Comparison of ENCODE assay signal across 8 cellular contexts in genomic region chr3:194985031-194985578, GRCh38.
DNase-seq lines count a peak whose midpoint lies in the region; ATAC-seq and TF ChIP-seq lines count a peak whose summit lies in the region.

No MANE protein-coding gene starts in this region.

- CTCF ChIA-PET in CD8-positive, alpha-beta memory T cell (lab: Charles Lee): no interaction called here

- H3K4me3 ChIP-seq in psoas muscle: peak overlapping the region; percentile 54
- no peak overlapping the region for H3K4me3 ChIP-seq in CD8-positive, alpha-beta memory T cell (ENCODE audit: low read length)

- POLR2A ChIA-PET in CD8-positive, alpha-beta memory T cell (lab: Charles Lee): no interaction called here

- no peaks in the 10 kb centered on the region for H3K36me3 Mint-ChIP-seq in CD8-positive, alpha-beta memory T cell
- H3K36me3 Mint-ChIP-seq in activated naive CD8-positive, alpha-beta T cell treated with anti-CD3 and anti-CD28 coated beads, Interleukin-2, amount 50 U/mL, for 24 hours (ENCODE audit: low read depth): no peaks in the 10 kb centered on the region

- peaks cover 0 to 2% (median 0%) of the 10 kb centered on the region in 3 donors for H3K27me3 ChIP-seq in psoas muscle (ENCODE audit: insufficient read depth in 3 of 3, low read length in 2 of 3)
- no peaks in the 10 kb centered on the region for H3K27me3 ChIP-seq in CD8-positive, alpha-beta memory T cell (ENCODE audit: insufficient read depth, low read length, poor library complexity, severe bottlenecking)

- no peaks in the 10 kb centered on the region for H3K36me3 ChIP-seq in psoas muscle (ENCODE audit: insufficient read depth in 1 of 2, low read depth in 1 of 2)
- no peaks in the 10 kb centered on the region for H3K36me3 ChIP-seq in CD8-positive, alpha-beta memory T cell (ENCODE audit: insufficient read depth, low read length)

- peaks cover 10 to 14% of the 10 kb centered on the region in 2 donors for H3K27me3 Mint-ChIP-seq in CD8-positive, alpha-beta memory T cell
- H3K27me3 Mint-ChIP-seq in activated naive CD8-positive, alpha-beta T cell treated with anti-CD3 and anti-CD28 coated beads, Interleukin-2, amount 50 U/mL, for 24 hours: peaks cover 11% of the 10 kb centered on the region

- H3K4me3 Mint-ChIP-seq in CD8-positive, alpha-beta memory T cell: no peak overlapping the region
- no peak overlapping the region for H3K4me3 Mint-ChIP-seq in activated naive CD8-positive, alpha-beta T cell treated with anti-CD3 and anti-CD28 coated beads, Interleukin-2, amount 50 U/mL, for 24 hours

- intact Hi-C loops in cardiac septum (cut with DNase I): loop anchor here (2.0 kb wide), 1 partner anchor 298 kb away; no protein-coding TSS in a partner anchor
- intact Hi-C loops in psoas muscle (cut with DNase I): loop anchor here in 1 of 2 donors (5.0 kb wide), 1 partner anchor 303 kb away; no protein-coding TSS in a partner anchor

- peak overlapping the region in 1 of 8 donors; percentile 11 for H3K27ac Mint-ChIP-seq in CD8-positive, alpha-beta memory T cell
- no peak overlapping the region for H3K27ac Mint-ChIP-seq in activated naive CD8-positive, alpha-beta T cell treated with anti-CD3 and anti-CD28 coated beads, Interleukin-2, amount 50 U/mL, for 24 hours

- peak; percentile 74 to 96 (median 92) for ATAC-seq in psoas muscle
- ATAC-seq in activated naive CD8-positive, alpha-beta T cell treated with anti-CD3 and anti-CD28 coated beads, Interleukin-2, amount 50 U/mL, for 24 hours: no peak

- DNase-seq in DMS153 (lab: John Stamatoyannopoulos, UW) (peak; percentile 80), SHP77 treated with DMSO at 0.1 percent for 48 hours (lab: John Stamatoyannopoulos, UW) (peak; percentile 64), cardiac septum (ENCODE audit: low spot score) (peak; percentile 92), psoas muscle (peak; percentile 76 to 91), inferior parietal cortex (ENCODE audit: extremely low spot score) (no peak)
- no peak for DNase-seq in CD8-positive, alpha-beta memory T cell
- no peak for DNase-seq in activated naive CD8-positive, alpha-beta T cell treated with anti-CD3 and anti-CD28 coated beads, Interleukin-2, amount 50 U/mL, for 24 hours
- no peak for DNase-seq in effector CD8-positive, alpha-beta T cell (lab: John Stamatoyannopoulos, UW)

- H3K9me3 Mint-ChIP-seq in CD8-positive, alpha-beta memory T cell: peaks cover 2 to 4% (median 3%) of the 10 kb centered on the region in 5 donors
- peaks cover 5% of the 10 kb centered on the region for H3K9me3 Mint-ChIP-seq in activated naive CD8-positive, alpha-beta T cell treated with anti-CD3 and anti-CD28 coated beads, Interleukin-2, amount 50 U/mL, for 24 hours

- peak; percentile 24 for TF ChIP-seq CTCF in psoas muscle (IDR thresholded peaks at IDR 0.05)

- peak overlapping the region; percentile 25 for H3K27ac ChIP-seq in psoas muscle
- no peak overlapping the region for H3K27ac ChIP-seq in CD8-positive, alpha-beta memory T cell (ENCODE audit: low read depth, low read length)

- H3K9me3 ChIP-seq in psoas muscle: peaks cover 6% of the 10 kb centered on the region
- H3K9me3 ChIP-seq in CD8-positive, alpha-beta memory T cell (ENCODE audit: low read length): no peaks in the 10 kb centered on the region

- peaks cover 9% of the 10 kb centered on the region for H3K4me1 ChIP-seq in psoas muscle
- no peaks in the 10 kb centered on the region for H3K4me1 ChIP-seq in CD8-positive, alpha-beta memory T cell (ENCODE audit: insufficient read depth, low read length)

- no peaks in the 10 kb centered on the region for H3K4me1 Mint-ChIP-seq in CD8-positive, alpha-beta memory T cell
- no peaks in the 10 kb centered on the region for H3K4me1 Mint-ChIP-seq in activated naive CD8-positive, alpha-beta T cell treated with anti-CD3 and anti-CD28 coated beads, Interleukin-2, amount 50 U/mL, for 24 hours

- 22 to 42% (median 40%) methylated on average over 31 to 33 of the region's 33 CpGs for WGBS in psoas muscle, 3 donors

Comparison
In these comparisons a context has a peak if more than half of its experiments do, and no peak if none do; other contexts are left out.
1. DNase-seq: peak in DMS153 (single experiment), SHP77 treated with DMSO at 0.1 percent for 48 hours (single experiment), cardiac septum (single experiment) and psoas muscle (2 of 2); none in CD8-positive, alpha-beta memory T cell (0 of 5), activated naive CD8-positive, alpha-beta T cell treated with anti-CD3 and anti-CD28 coated beads, Interleukin-2, amount 50 U/mL, for 24 hours (single experiment), effector CD8-positive, alpha-beta T cell (single experiment) and inferior parietal cortex (single experiment).